22 cellular contexts compared by ENCODE assay signal in genomic region chr3:131568460-131568859, GRCh38.
DNase-seq lines count a peak whose midpoint lies in the region; ATAC-seq and TF ChIP-seq lines count a peak whose summit lies in the region.
"Had no signal": no experiment of that assay in that cellular context is flagged by ENCODE, and none has a peak within 500 bp of the region (broad histone marks: within the 10 kb centered on the region; RNA-seq: fewer than 3 reads in every experiment).

No MANE protein-coding gene starts in this region.

- WGBS in H9 (ENCODE audit: extremely low coverage, insufficient read length, low lambda C conversion rate): no CpG with 5 or more reads among the region's 5 CpGs

- no peaks in the 10 kb centered on the region for H3K9me3 Mint-ChIP-seq in H9
- H3K9me3 Mint-ChIP-seq in activated naive CD8-positive, alpha-beta T cell treated with anti-CD3 and anti-CD28 coated beads, Interleukin-2, amount 50 U/mL, for 24 hours: no peaks in the 10 kb centered on the region
- H3K9me3 Mint-ChIP-seq in activated T-helper 1 cell treated with anti-CD3 and anti-CD28 coated beads, Interleukin-12 subunit alpha, Interleukin-12 subunit beta, Interleukin-2, Interleukin-4 antibody, amounts not matched to agents 30 ng/mL and 10 ng/mL and 1 ng/mL, durations not matched to agents 14 hours and 24 hours and 36 hours: no peaks in the 10 kb centered on the region
- H3K9me3 Mint-ChIP-seq: stimulated activated naive CD8-positive, alpha-beta T cell treated with anti-CD3 and anti-CD28 coated beads, Interleukin-15, Interleukin-2, amounts not matched to agents 100 ng/mL and 50 ng/mL, for 24 hours had no signal

- H3K4me3 ChIP-seq in BE2C (ENCODE audit: low read depth, low read length) (no peak overlapping the region), brain microvascular endothelial cell (ENCODE audit: low read depth, low read length) (no peak overlapping the region)
- H3K4me3 ChIP-seq: dorsolateral prefrontal cortex, GM23248, tibial artery had no signal

- no peak overlapping the region for H3K23ac ChIP-seq in H9 (ENCODE audit: insufficient read length, low read depth, low read length)

- ATAC-seq in GM21381 (IDR thresholded peaks at IDR 0.05; ENCODE audit: unreplicated experiment): no peak
- no peak for ATAC-seq in activated naive CD8-positive, alpha-beta T cell treated with anti-CD3 and anti-CD28 coated beads, Interleukin-2, amount 50 U/mL, for 24 hours

- no peaks in the 10 kb centered on the region for H4K20me1 ChIP-seq in H9 (ENCODE audit: control insufficient read depth, insufficient read depth, insufficient read length)

- no peak overlapping the region for H2BK12ac ChIP-seq in H9 (ENCODE audit: insufficient read length, low read depth, low read length)

- H3K14ac ChIP-seq in H9 (ENCODE audit: insufficient read depth, low read length): no peak overlapping the region

- intact Hi-C loops in activated T-helper 1 cell treated with anti-CD3 and anti-CD28 coated beads, Interleukin-12 subunit alpha, Interleukin-12 subunit beta, Interleukin-2, Interleukin-4 antibody, amounts not matched to agents 30 ng/mL and 10 ng/mL and 1 ng/mL, durations not matched to agents 14 hours and 24 hours and 36 hours (cut with micrococcal nuclease): no loop called here

- H3K9ac ChIP-seq in H9 (ENCODE audit: extremely low read depth, insufficient read length, low read length): no peak overlapping the region
- H3K9ac ChIP-seq: GM23248 had no signal

- no peaks in the 10 kb centered on the region for H3K9me3 ChIP-seq in BE2C
- no peaks in the 10 kb centered on the region for H3K9me3 ChIP-seq in H9 (ENCODE audit: control insufficient read depth, low read depth, low read length)
- H3K9me3 ChIP-seq: tibial artery had no signal

- H3K36me3 ChIP-seq in BE2C (no peaks in the 10 kb centered on the region), brain microvascular endothelial cell (replicated peaks) (no peaks in the 10 kb centered on the region)
- H3K36me3 ChIP-seq: tibial artery had no signal

- H2AFZ ChIP-seq in H9 (ENCODE audit: low read length): no peak overlapping the region
- H2AFZ ChIP-seq: GM23248 had no signal

- H2BK20ac ChIP-seq in H9 (ENCODE audit: low read depth, low read length, poor library complexity, severe bottlenecking): no peak overlapping the region

- no peak overlapping the region for H2AK5ac ChIP-seq in H9 (ENCODE audit: insufficient read length, low read length)

- H3K4me2 ChIP-seq in H9 (ENCODE audit: insufficient read depth, insufficient read length, low read length): no peak overlapping the region

- H3K27ac Mint-ChIP-seq in H9: no peak overlapping the region
- no peak overlapping the region for H3K27ac Mint-ChIP-seq in activated naive CD8-positive, alpha-beta T cell treated with anti-CD3 and anti-CD28 coated beads, Interleukin-2, amount 50 U/mL, for 24 hours
- no peak overlapping the region for H3K27ac Mint-ChIP-seq in activated T-helper 1 cell treated with anti-CD3 and anti-CD28 coated beads, Interleukin-12 subunit alpha, Interleukin-12 subunit beta, Interleukin-2, Interleukin-4 antibody, amounts not matched to agents 30 ng/mL and 10 ng/mL and 1 ng/mL, durations not matched to agents 14 hours and 24 hours and 36 hours
- H3K27ac Mint-ChIP-seq: B cell; stimulated activated naive CD8-positive, alpha-beta T cell treated with anti-CD3 and anti-CD28 coated beads, Interleukin-15, Interleukin-2, amounts not matched to agents 100 ng/mL and 50 ng/mL, for 24 hours had no signal

- in situ Hi-C loops in brain microvascular endothelial cell (cut with HindIII; ENCODE audit: low pct_ligation_motif_present, low sequenced_read_pairs): no loop called here

- no peaks in the 10 kb centered on the region for H3K79me1 ChIP-seq in H9 (ENCODE audit: insufficient read depth, low read depth, low read length, poor library complexity, severe bottlenecking)

- H3K23me2 ChIP-seq in H9 (ENCODE audit: insufficient read length, low read depth, low read length, poor library complexity, severe bottlenecking): no peaks in the 10 kb centered on the region

- H3K36me3 Mint-ChIP-seq in H9 (ENCODE audit: insufficient read depth in 1 of 3, low read depth in 3 of 3): no peaks in the 10 kb centered on the region
- H3K36me3 Mint-ChIP-seq in activated naive CD8-positive, alpha-beta T cell treated with anti-CD3 and anti-CD28 coated beads, Interleukin-2, amount 50 U/mL, for 24 hours (ENCODE audit: low read depth): no peaks in the 10 kb centered on the region
- H3K36me3 Mint-ChIP-seq in activated T-helper 1 cell treated with anti-CD3 and anti-CD28 coated beads, Interleukin-12 subunit alpha, Interleukin-12 subunit beta, Interleukin-2, Interleukin-4 antibody, amounts not matched to agents 30 ng/mL and 10 ng/mL and 1 ng/mL, durations not matched to agents 14 hours and 24 hours and 36 hours (ENCODE audit: low read depth): no peaks in the 10 kb centered on the region

- no peaks in the 10 kb centered on the region for H3K4me1 ChIP-seq in BE2C
- H3K4me1 ChIP-seq in H9 (ENCODE audit: insufficient read depth, low read length): no peaks in the 10 kb centered on the region
- H3K4me1 ChIP-seq: tibial artery had no signal

- H3K4me3 Mint-ChIP-seq in H9: no peak overlapping the region
- H3K4me3 Mint-ChIP-seq in activated naive CD8-positive, alpha-beta T cell treated with anti-CD3 and anti-CD28 coated beads, Interleukin-2, amount 50 U/mL, for 24 hours: no peak overlapping the region
- no peak overlapping the region for H3K4me3 Mint-ChIP-seq in activated T-helper 1 cell treated with anti-CD3 and anti-CD28 coated beads, Interleukin-12 subunit alpha, Interleukin-12 subunit beta, Interleukin-2, Interleukin-4 antibody, amounts not matched to agents 30 ng/mL and 10 ng/mL and 1 ng/mL, durations not matched to agents 14 hours and 24 hours and 36 hours
- H3K4me3 Mint-ChIP-seq: B cell; stimulated activated naive CD8-positive, alpha-beta T cell treated with anti-CD3 and anti-CD28 coated beads, Interleukin-15, Interleukin-2, amounts not matched to agents 100 ng/mL and 50 ng/mL, for 24 hours had no signal

- no peak overlapping the region for H4K8ac ChIP-seq in H9 (replicated peaks; ENCODE audit: insufficient read length, low read depth, low read length)

- H4K5ac ChIP-seq in H9 (ENCODE audit: insufficient read length, low read depth, low read length): no peak overlapping the region

- no peak overlapping the region for H2BK15ac ChIP-seq in H9 (ENCODE audit: low read depth, low read length)

- DNase-seq in BE2C (peak; percentile 8), H9 (peak; percentile 52), brain microvascular endothelial cell (no peak), left kidney (ENCODE audit: low read depth, low spot score) (peak; percentile 8)
- no peak for DNase-seq in activated naive CD8-positive, alpha-beta T cell treated with anti-CD3 and anti-CD28 coated beads, Interleukin-2, amount 50 U/mL, for 24 hours
- DNase-seq in activated T-helper 1 cell treated with anti-CD3 and anti-CD28 coated beads, Interleukin-12 subunit alpha, Interleukin-12 subunit beta, Interleukin-2, Interleukin-4 antibody, amounts not matched to agents 30 ng/mL and 10 ng/mL and 1 ng/mL, durations not matched to agents 14 hours and 24 hours and 36 hours (ENCODE audit: low spot score): no peak
- DNase-seq: activated naive CD4-positive, alpha-beta T cell treated with anti-CD3 and anti-CD28 coated beads, Interleukin-2, amount 50 U/mL, for 16 hours; activated T-cell treated with anti-CD3 and anti-CD28 coated beads, Interleukin-2, amount 50 U/mL, for 48 hours; anterior cingulate cortex; caudate nucleus; dorsolateral prefrontal cortex; EL; GM23248; NCI-H2227 treated with DMSO at 0.1 percent for 48 hours; NCI-H748 treated with DMSO at 0.1 percent for 48 hours; nucleus accumbens; SHP77 treated with DMSO at 0.1 percent for 48 hours; stimulated activated CD4-positive, alpha-beta T cell treated with anti-CD3 and anti-CD28 coated beads, Interleukin-4, amount 100 ng/mL, for 24 hours; tibial artery had no signal

- no peak overlapping the region for H3K27ac ChIP-seq in H9 (ENCODE audit: insufficient read length, low read depth, low read length)
- H3K27ac ChIP-seq in brain microvascular endothelial cell: no peak overlapping the region
- H3K27ac ChIP-seq: dorsolateral prefrontal cortex, GM23248, tibial artery had no signal

- no peak overlapping the region for H4K91ac ChIP-seq in H9 (ENCODE audit: insufficient read length, low read depth, low read length)

- H2BK120ac ChIP-seq in H9 (ENCODE audit: low read depth, low read length, poor library complexity, severe bottlenecking): no peak overlapping the region

- H2BK5ac ChIP-seq in H9 (ENCODE audit: insufficient read length, low read length): no peak overlapping the region

- H3K27me3 ChIP-seq in BE2C (no peaks in the 10 kb centered on the region), H9 (ENCODE audit: insufficient read depth, low read length) (no peaks in the 10 kb centered on the region), brain microvascular endothelial cell (replicated peaks) (no peaks in the 10 kb centered on the region)
- H3K27me3 ChIP-seq: tibial artery had no signal

- H3K56ac ChIP-seq in H9 (ENCODE audit: insufficient read length, low read depth, low read length): no peak overlapping the region

- H3K27me3 Mint-ChIP-seq in H9 (ENCODE audit: low read depth): no peaks in the 10 kb centered on the region
- H3K27me3 Mint-ChIP-seq in activated naive CD8-positive, alpha-beta T cell treated with anti-CD3 and anti-CD28 coated beads, Interleukin-2, amount 50 U/mL, for 24 hours: peaks cover 23% of the 10 kb centered on the region
- H3K27me3 Mint-ChIP-seq in activated T-helper 1 cell treated with anti-CD3 and anti-CD28 coated beads, Interleukin-12 subunit alpha, Interleukin-12 subunit beta, Interleukin-2, Interleukin-4 antibody, amounts not matched to agents 30 ng/mL and 10 ng/mL and 1 ng/mL, durations not matched to agents 14 hours and 24 hours and 36 hours (ENCODE audit: insufficient read depth): peaks cover 12% of the 10 kb centered on the region

- H3K79me2 ChIP-seq in H9 (ENCODE audit: insufficient read depth, low read length): no peaks in the 10 kb centered on the region

- no peak overlapping the region for H3T11ph ChIP-seq in H9 (ENCODE audit: low read length)

- no peak overlapping the region for H3K18ac ChIP-seq in H9 (ENCODE audit: insufficient read length, low read depth, low read length)

- TF ChIP-seq CTCF in BE2C (IDR thresholded peaks at IDR 0.05; ENCODE audit: low read depth, low read length) (peak; percentile 36), H9 (conservative IDR thresholded peaks at IDR 0.05) (peak; percentile 55), brain microvascular endothelial cell (IDR thresholded peaks at IDR 0.05; ENCODE audit: low read depth, low read length, missing control alignments) (peak; percentile 20)

- H3K4ac ChIP-seq in H9 (ENCODE audit: low read depth, low read length): no peak overlapping the region

- peaks cover 8 to 25% of the 10 kb centered on the region in 2 experiments for H3K4me1 Mint-ChIP-seq in H9
- H3K4me1 Mint-ChIP-seq in activated naive CD8-positive, alpha-beta T cell treated with anti-CD3 and anti-CD28 coated beads, Interleukin-2, amount 50 U/mL, for 24 hours: no peaks in the 10 kb centered on the region
- no peaks in the 10 kb centered on the region for H3K4me1 Mint-ChIP-seq in activated T-helper 1 cell treated with anti-CD3 and anti-CD28 coated beads, Interleukin-12 subunit alpha, Interleukin-12 subunit beta, Interleukin-2, Interleukin-4 antibody, amounts not matched to agents 30 ng/mL and 10 ng/mL and 1 ng/mL, durations not matched to agents 14 hours and 24 hours and 36 hours (ENCODE audit: low read depth)
- H3K4me1 Mint-ChIP-seq: B cell had no signal

Comparison
In these comparisons a context has a peak if more than half of its experiments do, and no peak if none do; other contexts are left out.
1. DNase-seq: peak in BE2C (single experiment), H9 (single experiment) and left kidney (single experiment); none in brain microvascular endothelial cell (single experiment), activated naive CD8-positive, alpha-beta T cell treated with anti-CD3 and anti-CD28 coated beads, Interleukin-2, amount 50 U/mL, for 24 hours (single experiment) and activated T-helper 1 cell treated with anti-CD3 and anti-CD28 coated beads, Interleukin-12 subunit alpha, Interleukin-12 subunit beta, Interleukin-2, Interleukin-4 antibody, amounts not matched to agents 30 ng/mL and 10 ng/mL and 1 ng/mL, durations not matched to agents 14 hours and 24 hours and 36 hours (single experiment).
2. Peak in every context shown above with its lines, with median percentiles within 50 percentile points of each other: CTCF ChIP-seq.